Comparison of ENCODE assay signal across 15 cellular contexts in genomic region chr7:111986601-111987000, GRCh38.
"Had no signal": no experiment of that assay in that cellular context is flagged by ENCODE, and none has a peak within 500 bp of the region (broad histone marks: within the 10 kb centered on the region; RNA-seq: fewer than 3 reads in every experiment).

No MANE protein-coding gene starts in this region.

- DNase-seq: activated B cell treated with CpG ODN at 0.5 μM for 24 hours; activated CD4-positive, alpha-beta T cell treated with anti-CD3 and anti-CD28 coated beads, Interleukin-2, amount 10 ng/mL, durations not matched to agents 7 days and 5 days; activated CD8-positive, alpha-beta memory T cell treated with anti-CD3 and anti-CD28 coated beads for 24 hours; activated naive CD4-positive, alpha-beta T cell treated with anti-CD3 and anti-CD28 coated beads for 36 hours; activated T-cell treated with anti-CD3 and anti-CD28 coated beads for 4 hours; central memory CD4-positive, alpha-beta T cell; cortex of kidney; effector memory CD8-positive, alpha-beta T cell; erythroblast; immature natural killer cell; stimulated activated CD4-positive, alpha-beta T cell treated with anti-CD3 and anti-CD28 coated beads, Interleukin-4, amount 100 ng/mL, for 4 hours; T-helper 17 cell had no signal

- H3K9me3 Mint-ChIP-seq: activated B cell treated with CpG ODN at 0.5 μM for 24 hours; activated CD4-positive, alpha-beta T cell treated with anti-CD3 and anti-CD28 coated beads, Interleukin-2, amount 10 ng/mL, durations not matched to agents 7 days and 5 days; activated naive CD4-positive, alpha-beta T cell treated with anti-CD3 and anti-CD28 coated beads for 36 hours; activated T-helper 17 cell treated with anti-CD3 and anti-CD28 coated beads, Interleukin-2, amount 50 U/mL, for 72 hours; memory B cell had no signal

- H3K27me3 Mint-ChIP-seq: activated B cell treated with CpG ODN at 0.5 μM for 24 hours had no signal

- H3K27ac Mint-ChIP-seq: activated CD4-positive, alpha-beta T cell treated with anti-CD3 and anti-CD28 coated beads, Interleukin-2, amount 10 ng/mL, durations not matched to agents 7 days and 5 days; activated naive CD4-positive, alpha-beta T cell treated with anti-CD3 and anti-CD28 coated beads for 36 hours; activated T-helper 17 cell treated with anti-CD3 and anti-CD28 coated beads, Interleukin-2, amount 50 U/mL, for 72 hours; effector memory CD8-positive, alpha-beta T cell; immature natural killer cell; natural killer cell treated with Interleukin-12 subunit alpha and Interleukin-12 subunit beta and Interleukin-15 and Interleukin-18, amount 100 ng/mL, for 72 hours; T-helper 17 cell had no signal

- H3K4me1 Mint-ChIP-seq: activated CD4-positive, alpha-beta T cell treated with anti-CD3 and anti-CD28 coated beads, Interleukin-2, amount 10 ng/mL, durations not matched to agents 7 days and 5 days; activated T-helper 17 cell treated with anti-CD3 and anti-CD28 coated beads, Interleukin-2, amount 50 U/mL, for 72 hours; immature natural killer cell; T-helper 17 cell had no signal

- H3K4me3 Mint-ChIP-seq: activated B cell treated with CpG ODN at 0.5 μM for 24 hours; activated CD4-positive, alpha-beta T cell treated with anti-CD3 and anti-CD28 coated beads, Interleukin-2, amount 10 ng/mL, durations not matched to agents 7 days and 5 days; activated naive CD4-positive, alpha-beta T cell treated with anti-CD3 and anti-CD28 coated beads for 36 hours; activated T-helper 17 cell treated with anti-CD3 and anti-CD28 coated beads, Interleukin-2, amount 50 U/mL, for 72 hours; effector memory CD8-positive, alpha-beta T cell; immature natural killer cell; memory B cell; natural killer cell treated with Interleukin-12 subunit alpha and Interleukin-12 subunit beta and Interleukin-15 and Interleukin-18, amount 100 ng/mL, for 72 hours; T-helper 17 cell had no signal

- H3K36me3 Mint-ChIP-seq: immature natural killer cell; memory B cell; natural killer cell treated with Interleukin-12 subunit alpha and Interleukin-12 subunit beta and Interleukin-15 and Interleukin-18, amount 100 ng/mL, for 72 hours had no signal

- ATAC-seq: activated T-helper 17 cell treated with anti-CD3 and anti-CD28 coated beads, Interleukin-2, amount 50 U/mL, for 72 hours; effector memory CD8-positive, alpha-beta T cell; natural killer cell treated with Interleukin-12 subunit alpha and Interleukin-12 subunit beta and Interleukin-15 and Interleukin-18, amount 100 ng/mL, for 72 hours; T-helper 17 cell had no signal
